9 cellular contexts compared by ENCODE assay signal in the genomic region with DNA sequence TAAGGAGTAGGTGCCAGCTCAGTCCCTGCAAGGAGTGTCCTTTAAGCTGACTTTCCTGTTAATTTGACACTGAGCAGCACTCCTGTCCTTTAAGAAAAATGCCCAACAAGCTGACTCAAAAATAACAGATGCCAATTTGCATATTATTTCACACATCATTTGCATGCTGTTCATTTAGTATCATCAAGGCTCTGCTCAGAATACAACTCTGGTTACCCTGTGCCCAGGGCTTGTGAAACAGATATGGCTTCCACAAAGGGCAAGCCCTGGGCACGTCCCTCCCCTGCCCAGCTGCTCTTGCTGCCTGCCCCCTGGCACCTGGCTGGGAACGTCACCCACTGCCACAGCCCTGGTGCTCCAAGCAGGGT. TPM values are rescaled to one million over a fixed set of nuclear protein-coding genes. Genes with fewer than 3 reads are reported as not detected.
DNase-seq lines count a peak whose midpoint lies in the region; ATAC-seq and TF ChIP-seq lines count a peak whose summit lies in the region.
"Had no signal": no experiment of that assay in that cellular context is flagged by ENCODE, and none has a peak within 500 bp of the region (broad histone marks: within the 10 kb centered on the region; RNA-seq: fewer than 3 reads in every experiment).

No MANE protein-coding gene starts in this region.

- H3K4me1 Mint-ChIP-seq in neural crest cell: peaks cover 20% of the 10 kb centered on the region
- peaks cover 0 to 10% (median 0%) of the 10 kb centered on the region in 7 donors for H3K4me1 Mint-ChIP-seq in naive thymus-derived CD4-positive, alpha-beta T cell

- CTCF ChIA-PET in naive thymus-derived CD4-positive, alpha-beta T cell (lab: Charles Lee): no interaction called here

- H3K9me3 Mint-ChIP-seq in neural crest cell: no peaks in the 10 kb centered on the region
- H3K9me3 Mint-ChIP-seq in naive thymus-derived CD4-positive, alpha-beta T cell: no peaks in the 10 kb centered on the region

- H3K9me3 ChIP-seq in smooth muscle cell (replicated peaks; ENCODE audit: low read depth): no peaks in the 10 kb centered on the region
- no peaks in the 10 kb centered on the region for H3K9me3 ChIP-seq in naive thymus-derived CD4-positive, alpha-beta T cell (ENCODE audit: control insufficient read depth in 2 of 3, low read length in 3 of 3)

- H4K20me1 ChIP-seq in smooth muscle cell (ENCODE audit: low read depth): no peaks in the 10 kb centered on the region

- no peak for TF ChIP-seq CTCF in neural crest cell (conservative IDR thresholded peaks at IDR 0.05)
- TF ChIP-seq CTCF in smooth muscle cell (IDR thresholded peaks at IDR 0.05; ENCODE audit: borderline replicate concordance, insufficient read depth, poor library complexity, severe bottlenecking): no peak

- H3K79me2 ChIP-seq in smooth muscle cell (ENCODE audit: low read depth): no peaks in the 10 kb centered on the region

- no peak overlapping the region for H3K4me2 ChIP-seq in smooth muscle cell

- ATAC-seq in GM18870 (IDR thresholded peaks at IDR 0.05; ENCODE audit: unreplicated experiment) (peak; percentile 39), GM21576 (IDR thresholded peaks at IDR 0.05; ENCODE audit: unreplicated experiment) (peak; percentile 32), HG03460 (IDR thresholded peaks at IDR 0.05; ENCODE audit: unreplicated experiment) (peak; percentile 33)
- ATAC-seq in naive thymus-derived CD4-positive, alpha-beta T cell: no peak

- POLR2A ChIA-PET in naive thymus-derived CD4-positive, alpha-beta T cell (lab: Charles Lee): interaction anchor here (0.9 to 1.0 kb wide), 2 partner anchors 93 to 321 kb away, joined by 3 read pairs; no protein-coding TSS in a partner anchor

- no peak overlapping the region for H3K9ac ChIP-seq in smooth muscle cell (ENCODE audit: low read depth)

- no peaks in the 10 kb centered on the region for H3K36me3 Mint-ChIP-seq in neural crest cell (ENCODE audit: low read depth)
- H3K36me3 Mint-ChIP-seq in naive thymus-derived CD4-positive, alpha-beta T cell: no peaks in the 10 kb centered on the region

- no peaks in the 10 kb centered on the region for H3K36me3 ChIP-seq in smooth muscle cell (ENCODE audit: low read depth)
- no peaks in the 10 kb centered on the region for H3K36me3 ChIP-seq in naive thymus-derived CD4-positive, alpha-beta T cell (ENCODE audit: control insufficient read depth in 2 of 3, insufficient read depth in 3 of 3, low read length in 3 of 3)

- intact Hi-C loops in naive thymus-derived CD4-positive, alpha-beta T cell (cut with micrococcal nuclease): no loop called here

- peaks cover 9% of the 10 kb centered on the region for H3K27me3 Mint-ChIP-seq in neural crest cell (ENCODE audit: low read depth)
- H3K27me3 Mint-ChIP-seq in naive thymus-derived CD4-positive, alpha-beta T cell: peaks cover 0 to 20% (median 0%) of the 10 kb centered on the region in 5 donors

- no peaks in the 10 kb centered on the region for H3F3A ChIP-seq in smooth muscle cell (ENCODE audit: low read depth)

- no peak overlapping the region for H3K4me3 ChIP-seq in smooth muscle cell
- H3K4me3 ChIP-seq in naive thymus-derived CD4-positive, alpha-beta T cell (ENCODE audit: low read length): no peak overlapping the region

- peaks cover 16% of the 10 kb centered on the region for H3K4me1 ChIP-seq in smooth muscle cell (ENCODE audit: low read depth)
- no peaks in the 10 kb centered on the region for H3K4me1 ChIP-seq in naive thymus-derived CD4-positive, alpha-beta T cell (ENCODE audit: control insufficient read depth in 2 of 2, insufficient read depth in 2 of 2, low read length in 2 of 2)

- 98% methylated on average over 2 of the region's 2 CpGs for WGBS in smooth muscle cell (ENCODE audit: low lambda C conversion rate)

- H2AFZ ChIP-seq in smooth muscle cell (ENCODE audit: low read depth): no peak overlapping the region

- no peaks in the 10 kb centered on the region for H3K27me3 ChIP-seq in smooth muscle cell (ENCODE audit: low read depth)
- no peaks in the 10 kb centered on the region for H3K27me3 ChIP-seq in naive thymus-derived CD4-positive, alpha-beta T cell (ENCODE audit: control insufficient read depth in 2 of 2, insufficient read depth in 2 of 2, low read length in 2 of 2)

- no peak overlapping the region for H3K4me3 Mint-ChIP-seq in neural crest cell
- no peak overlapping the region for H3K4me3 Mint-ChIP-seq in naive thymus-derived CD4-positive, alpha-beta T cell

- H3K27ac Mint-ChIP-seq in neural crest cell (ENCODE audit: unreplicated experiment): peak overlapping the region; percentile 81
- no peak overlapping the region for H3K27ac Mint-ChIP-seq in naive thymus-derived CD4-positive, alpha-beta T cell

- DNase-seq in neural crest cell (ENCODE audit: low read depth, low spot score): no peak
- DNase-seq in smooth muscle cell (lab: John Stamatoyannopoulos, UW; ENCODE audit: unreplicated experiment): no peak
- DNase-seq in naive thymus-derived CD4-positive, alpha-beta T cell: no peak
- DNase-seq in anterior cingulate cortex (lab: John Stamatoyannopoulos, UW): no peak
- DNase-seq: activated CD4-positive, CD25-positive, alpha-beta regulatory T cell; NCI-H2081 had no signal

- H3K27ac ChIP-seq in smooth muscle cell (ENCODE audit: low read depth): no peak overlapping the region
- H3K27ac ChIP-seq in naive thymus-derived CD4-positive, alpha-beta T cell (ENCODE audit: low read depth, low read length): no peak overlapping the region

RNA-seq across cellular contexts. Expression of gene KCNN3, which starts 10.3 kb away (rescaled TPM):
- total RNA-seq in neural crest cell (0.84 and 1.1 TPM in 2 replicates), smooth muscle cell (0.04 and 0.18 TPM in 2 replicates)
- 0.14 and 0.77 TPM in 2 replicates for polyA plus RNA-seq in smooth muscle cell
- under 1 TPM in 4 of 5 experiments, not detected in 1; 0.05 to 0.29 (median 0.15) TPM for total RNA-seq in naive thymus-derived CD4-positive, alpha-beta T cell
- polyA plus RNA-seq in naive thymus-derived CD4-positive, alpha-beta T cell: not detected
